ENCODE assay signal across 10 cellular contexts in the genomic region with DNA sequence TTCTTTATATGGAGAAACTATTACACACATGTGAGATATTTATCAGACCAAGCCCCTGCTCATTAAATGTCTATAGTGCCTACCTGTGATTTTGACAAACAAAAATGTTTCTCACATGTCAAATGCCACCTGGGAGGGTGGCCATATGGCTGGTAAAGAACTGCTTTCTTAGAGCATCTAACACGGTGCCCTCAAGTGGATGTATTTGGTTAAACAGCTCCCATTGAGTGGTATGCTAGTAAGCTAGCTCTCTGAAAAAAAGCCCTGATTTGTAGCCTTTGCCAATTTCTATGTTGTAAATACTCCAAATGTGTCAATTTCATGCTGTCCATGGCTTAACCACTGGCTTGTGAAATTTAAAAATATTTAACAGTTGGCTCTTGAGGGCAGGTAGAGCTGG.
DNase-seq lines count a peak whose midpoint lies in the region; ATAC-seq and TF ChIP-seq lines count a peak whose summit lies in the region.
"Had no signal": no experiment of that assay in that cellular context is flagged by ENCODE, and none has a peak within 500 bp of the region (broad histone marks: within the 10 kb centered on the region; RNA-seq: fewer than 3 reads in every experiment).

No MANE protein-coding gene starts in this region.

- no peaks in the 10 kb centered on the region for H3K36me3 ChIP-seq in right atrium auricular region

- no peak overlapping the region for H3K4me3 ChIP-seq in right atrium auricular region

- H3K4me1 Mint-ChIP-seq in progenitor cell of endocrine pancreas (ENCODE audit: low read depth) = no peaks in the 10 kb centered on the region
- H3K4me1 Mint-ChIP-seq: central memory CD8-positive, alpha-beta T cell had no signal

- no peaks in the 10 kb centered on the region for H3K36me3 Mint-ChIP-seq in progenitor cell of endocrine pancreas (ENCODE audit: insufficient read depth)

- peaks cover 11% of the 10 kb centered on the region for H3K27me3 Mint-ChIP-seq in progenitor cell of endocrine pancreas

- ATAC-seq in HG02798 (IDR thresholded peaks at IDR 0.05; ENCODE audit: poor library complexity, unreplicated experiment) = peak; percentile 63
- ATAC-seq in GM21381 (IDR thresholded peaks at IDR 0.05; ENCODE audit: unreplicated experiment) = no peak

- H3K9me3 ChIP-seq in right atrium auricular region = no peaks in the 10 kb centered on the region

- H3K27ac ChIP-seq in right atrium auricular region = no peak overlapping the region

- no peak overlapping the region for H3K27ac Mint-ChIP-seq in progenitor cell of endocrine pancreas
- H3K27ac Mint-ChIP-seq: CD4-positive, alpha-beta T cell had no signal

- peak; percentile 31 for TF ChIP-seq CTCF in progenitor cell of endocrine pancreas (IDR thresholded peaks at IDR 0.05; ENCODE audit: unreplicated experiment)
- no peak for TF ChIP-seq CTCF in right atrium auricular region (IDR thresholded peaks at IDR 0.05)

- H3K27me3 ChIP-seq in right atrium auricular region = no peaks in the 10 kb centered on the region

- no peak overlapping the region for H3K4me3 Mint-ChIP-seq in progenitor cell of endocrine pancreas (ENCODE audit: low read depth)
- H3K4me3 Mint-ChIP-seq: CD4-positive, alpha-beta T cell; central memory CD8-positive, alpha-beta T cell had no signal

- DNase-seq in NCI-H2227 (lab: John Stamatoyannopoulos, UW; ENCODE audit: unreplicated experiment) (peak; percentile 12), NCI-H2227 treated with DMSO at 0.1 percent for 48 hours (lab: John Stamatoyannopoulos, UW) (no peak), RPMI8226 (peak; percentile 35), progenitor cell of endocrine pancreas (ENCODE audit: low spot score, unreplicated experiment) (no peak), right atrium auricular region (ENCODE audit: low spot score) (no peak)
- DNase-seq in stimulated activated CD4-positive, alpha-beta T cell treated with anti-CD3 and anti-CD28 coated beads, Interleukin-15, amount 100 ng/mL, for 24 hours = no peak
- DNase-seq: CD4-positive, alpha-beta T cell had no signal

- H3K9me3 Mint-ChIP-seq in progenitor cell of endocrine pancreas (ENCODE audit: low read depth) = no peaks in the 10 kb centered on the region
- H3K9me3 Mint-ChIP-seq: CD4-positive, alpha-beta T cell; central memory CD8-positive, alpha-beta T cell had no signal

- H3K4me1 ChIP-seq in right atrium auricular region = no peaks in the 10 kb centered on the region

Comparison
In these comparisons a context has a peak if more than half of its experiments do, and no peak if none do; other contexts are left out.
1. DNase-seq: peak in NCI-H2227 (single experiment) and RPMI8226 (single experiment); none in NCI-H2227 treated with DMSO at 0.1 percent for 48 hours (single experiment), progenitor cell of endocrine pancreas (single experiment), right atrium auricular region (single experiment) and stimulated activated CD4-positive, alpha-beta T cell treated with anti-CD3 and anti-CD28 coated beads, Interleukin-15, amount 100 ng/mL, for 24 hours (single experiment).